16 cellular contexts compared by ENCODE assay signal in genomic region chr17:8212312-8213180, GRCh38. TPM values are rescaled to one million over a fixed set of nuclear protein-coding genes. Genes with fewer than 3 reads are reported as not detected.
A peak's percentile ranks its signal among the peaks of the same experiment; 100 is the strongest.
DNase-seq lines count a peak whose midpoint lies in the region; ATAC-seq, FAIRE-seq and TF ChIP-seq lines count a peak whose summit lies in the region.
"Had no signal": no experiment of that assay in that cellular context is flagged by ENCODE, and none has a peak within 500 bp of the region (broad histone marks: within the 10 kb centered on the region; RNA-seq: fewer than 3 reads in every experiment).

No MANE protein-coding gene starts in this region.

- no peak for DNase-seq in GM12891 (ENCODE audit: insufficient read length, low spot score)
- DNase-seq in NB4 (ENCODE audit: low read depth), result peak; percentile 80
- peak; percentile 50 for DNase-seq in iris pigment epithelial cell (ENCODE audit: low read depth)
- DNase-seq in stimulated activated effector memory CD8-positive, alpha-beta T cell treated with anti-CD3 and anti-CD28 coated beads, Interleukin-12 subunit alpha, Interleukin-12 subunit beta, amount 100 ng/mL, for 72 hours (ENCODE audit: low spot score in 2 of 2), result no peak
- DNase-seq in RWPE1 (ENCODE audit: low spot score), result no peak
- DNase-seq: activated CD4-positive, alpha-beta T cell treated with anti-CD3 and anti-CD28 coated beads for 36 hours; activated naive CD4-positive, alpha-beta T cell treated with Interleukin-2 at 50 U/mL for 16 hours; BE2C; colonic mucosa; NCI-H1417; Right ventricle myocardium superior had no signal

- CTCF ChIA-PET in RWPE1 (lab: Yijun Ruan, JAX), result interaction anchor here (0.6 to 1.3 kb wide), 2 partner anchors 74 to 680 kb away, joined by 3 to 5 read pairs; no protein-coding TSS in a partner anchor

- no peak for TF ChIP-seq CTCF in NB4 (IDR thresholded peaks at IDR 0.05; ENCODE audit: low read depth, low read length)
- TF ChIP-seq CTCF in RWPE1 (conservative IDR thresholded peaks at IDR 0.05; ENCODE audit: low read depth), result no peak

- H3K4me3 ChIP-seq in NB4 (ENCODE audit: low read depth, low read length), result no peak overlapping the region
- H3K4me3 ChIP-seq: colonic mucosa had no signal

- FAIRE-seq in GM12891 (lab: Jason Lieb, UNC), result peak; percentile 31
- FAIRE-seq: endothelial cell of umbilical vein, GM18507 had no signal

- H3K27ac Mint-ChIP-seq in stimulated activated effector memory CD8-positive, alpha-beta T cell treated with anti-CD3 and anti-CD28 coated beads, Interleukin-12 subunit alpha, Interleukin-12 subunit beta, amount 100 ng/mL, for 72 hours, result no peak overlapping the region
- H3K27ac Mint-ChIP-seq in activated T-helper 17 cell treated with anti-CD3 and anti-CD28 coated beads, Interleukin-2, amount 50 U/mL, for 72 hours, result no peak overlapping the region
- H3K27ac Mint-ChIP-seq: activated CD4-positive, alpha-beta T cell treated with anti-CD3 and anti-CD28 coated beads for 36 hours had no signal

- H3K27ac ChIP-seq in RWPE1, result no peak overlapping the region
- H3K27ac ChIP-seq: colonic mucosa had no signal

- H3K9me3 Mint-ChIP-seq in stimulated activated effector memory CD8-positive, alpha-beta T cell treated with anti-CD3 and anti-CD28 coated beads, Interleukin-12 subunit alpha, Interleukin-12 subunit beta, amount 100 ng/mL, for 72 hours, result no peaks in the 10 kb centered on the region
- no peaks in the 10 kb centered on the region for H3K9me3 Mint-ChIP-seq in activated T-helper 17 cell treated with anti-CD3 and anti-CD28 coated beads, Interleukin-2, amount 50 U/mL, for 72 hours
- H3K9me3 Mint-ChIP-seq: neural crest cell; T-helper 2 cell treated with Interferon-gamma antibody and Interleukin-4, amounts not matched to agents 5 μg/mL and 100 μg/mL, for 36 hours had no signal

- no peak overlapping the region for H3K4me3 Mint-ChIP-seq in stimulated activated effector memory CD8-positive, alpha-beta T cell treated with anti-CD3 and anti-CD28 coated beads, Interleukin-12 subunit alpha, Interleukin-12 subunit beta, amount 100 ng/mL, for 72 hours
- no peak overlapping the region for H3K4me3 Mint-ChIP-seq in activated T-helper 17 cell treated with anti-CD3 and anti-CD28 coated beads, Interleukin-2, amount 50 U/mL, for 72 hours

- H3K27me3 Mint-ChIP-seq in activated T-helper 17 cell treated with anti-CD3 and anti-CD28 coated beads, Interleukin-2, amount 50 U/mL, for 72 hours, result no peaks in the 10 kb centered on the region
- H3K27me3 Mint-ChIP-seq: activated CD4-positive, alpha-beta T cell treated with anti-CD3 and anti-CD28 coated beads for 36 hours had no signal

- H3K4me1 Mint-ChIP-seq in stimulated activated effector memory CD8-positive, alpha-beta T cell treated with anti-CD3 and anti-CD28 coated beads, Interleukin-12 subunit alpha, Interleukin-12 subunit beta, amount 100 ng/mL, for 72 hours, result peaks cover 27% of the 10 kb centered on the region
- H3K4me1 Mint-ChIP-seq in activated T-helper 17 cell treated with anti-CD3 and anti-CD28 coated beads, Interleukin-2, amount 50 U/mL, for 72 hours, result peaks cover 11% of the 10 kb centered on the region

- POLR2A ChIA-PET in RWPE1 (lab: Yijun Ruan, JAX; ENCODE audit: low non-redundant PET), result no interaction called here

- no peak for TF ChIP-seq POLR2A in GM12891 (IDR thresholded peaks at IDR 0.05; ENCODE audit: low read depth, low read length)
- TF ChIP-seq POLR2A in NB4 (IDR thresholded peaks at IDR 0.05; ENCODE audit: extremely low read depth, insufficient read length), result no peak

- peaks cover 34% of the 10 kb centered on the region for H3K36me3 Mint-ChIP-seq in stimulated activated effector memory CD8-positive, alpha-beta T cell treated with anti-CD3 and anti-CD28 coated beads, Interleukin-12 subunit alpha, Interleukin-12 subunit beta, amount 100 ng/mL, for 72 hours
- H3K36me3 Mint-ChIP-seq in activated T-helper 17 cell treated with anti-CD3 and anti-CD28 coated beads, Interleukin-2, amount 50 U/mL, for 72 hours (ENCODE audit: low read depth), result peaks cover 25% of the 10 kb centered on the region

- ATAC-seq in stimulated activated effector memory CD8-positive, alpha-beta T cell treated with anti-CD3 and anti-CD28 coated beads, Interleukin-12 subunit alpha, Interleukin-12 subunit beta, amount 100 ng/mL, for 72 hours, result no peak
- no peak for ATAC-seq in activated T-helper 17 cell treated with anti-CD3 and anti-CD28 coated beads, Interleukin-2, amount 50 U/mL, for 72 hours (replicated peaks)
- ATAC-seq: activated CD4-positive, alpha-beta T cell treated with anti-CD3 and anti-CD28 coated beads for 36 hours had no signal

TF ChIP-seq in GM12891, 5 proteins besides CTCF, POLR2A, EP300 and RAD21:
- no peak for TF ChIP-seq PAX5 (IDR thresholded peaks at IDR 0.05; ENCODE audit: insufficient read depth, low read length, severe bottlenecking)
- TF ChIP-seq POLR2AphosphoS5 (IDR thresholded peaks at IDR 0.05; ENCODE audit: low read depth, low read length), result no peak
- TF ChIP-seq TAF1 (IDR thresholded peaks at IDR 0.05; ENCODE audit: low read depth, low read length), result no peak

RNA-seq across cellular contexts. Expression of gene AURKB, which starts 2.2 kb away (rescaled TPM):
- polyA plus RNA-seq in GM12891 (2012; ENCODE audit: low read depth, missing spikeins), result 69.4 TPM
- 100 to 1,000 TPM; 158 to 161 TPM for total RNA-seq in activated T-helper 17 cell treated with anti-CD3 and anti-CD28 coated beads, Interleukin-2, amount 50 U/mL, for 72 hours

RNA-seq across cellular contexts. Expression of gene BORCS6, which starts 22.6 kb away (rescaled TPM):
- polyA plus RNA-seq in GM12891 (2012; ENCODE audit: low read depth, missing spikeins), result 5.5 TPM
- total RNA-seq in activated T-helper 17 cell treated with anti-CD3 and anti-CD28 coated beads, Interleukin-2, amount 50 U/mL, for 72 hours, result 1 to 10 TPM; 4.7 to 7.0 TPM

RNA-seq across cellular contexts. Expression of gene CTC1, which starts 35.3 kb away (rescaled TPM):
- 17.8 TPM for polyA plus RNA-seq in GM12891 (2012; ENCODE audit: low read depth, missing spikeins)
- total RNA-seq in activated T-helper 17 cell treated with anti-CD3 and anti-CD28 coated beads, Interleukin-2, amount 50 U/mL, for 72 hours, result 10 to 100 TPM; 53.8 to 80.4 TPM

RNA-seq across cellular contexts. Expression of gene TMEM107, which starts 36.4 kb away (rescaled TPM):
- 14.7 TPM for polyA plus RNA-seq in GM12891 (2012; ENCODE audit: low read depth, missing spikeins)
- 10 to 100 TPM; 43.3 to 45.3 TPM for total RNA-seq in activated T-helper 17 cell treated with anti-CD3 and anti-CD28 coated beads, Interleukin-2, amount 50 U/mL, for 72 hours

RNA-seq across cellular contexts. Expression of gene PFAS, which starts 36.5 kb away (rescaled TPM):
- polyA plus RNA-seq in GM12891 (2012; ENCODE audit: low read depth, missing spikeins), result 22.8 TPM
- total RNA-seq in activated T-helper 17 cell treated with anti-CD3 and anti-CD28 coated beads, Interleukin-2, amount 50 U/mL, for 72 hours, result 100 to 1,000 TPM in 1 of 2 donors, 10 to 100 TPM in 1; 53.9 to 143 TPM

Comparison
In these comparisons a context has a peak if more than half of its experiments do, and no peak if none do; other contexts are left out.
1. DNase-seq: peak in NB4 (single experiment) and iris pigment epithelial cell (single experiment); none in GM12891 (single experiment), stimulated activated effector memory CD8-positive, alpha-beta T cell treated with anti-CD3 and anti-CD28 coated beads, Interleukin-12 subunit alpha, Interleukin-12 subunit beta, amount 100 ng/mL, for 72 hours (0 of 2) and RWPE1 (single experiment).